8 cellular contexts compared by ENCODE assay signal in the genomic region with DNA sequence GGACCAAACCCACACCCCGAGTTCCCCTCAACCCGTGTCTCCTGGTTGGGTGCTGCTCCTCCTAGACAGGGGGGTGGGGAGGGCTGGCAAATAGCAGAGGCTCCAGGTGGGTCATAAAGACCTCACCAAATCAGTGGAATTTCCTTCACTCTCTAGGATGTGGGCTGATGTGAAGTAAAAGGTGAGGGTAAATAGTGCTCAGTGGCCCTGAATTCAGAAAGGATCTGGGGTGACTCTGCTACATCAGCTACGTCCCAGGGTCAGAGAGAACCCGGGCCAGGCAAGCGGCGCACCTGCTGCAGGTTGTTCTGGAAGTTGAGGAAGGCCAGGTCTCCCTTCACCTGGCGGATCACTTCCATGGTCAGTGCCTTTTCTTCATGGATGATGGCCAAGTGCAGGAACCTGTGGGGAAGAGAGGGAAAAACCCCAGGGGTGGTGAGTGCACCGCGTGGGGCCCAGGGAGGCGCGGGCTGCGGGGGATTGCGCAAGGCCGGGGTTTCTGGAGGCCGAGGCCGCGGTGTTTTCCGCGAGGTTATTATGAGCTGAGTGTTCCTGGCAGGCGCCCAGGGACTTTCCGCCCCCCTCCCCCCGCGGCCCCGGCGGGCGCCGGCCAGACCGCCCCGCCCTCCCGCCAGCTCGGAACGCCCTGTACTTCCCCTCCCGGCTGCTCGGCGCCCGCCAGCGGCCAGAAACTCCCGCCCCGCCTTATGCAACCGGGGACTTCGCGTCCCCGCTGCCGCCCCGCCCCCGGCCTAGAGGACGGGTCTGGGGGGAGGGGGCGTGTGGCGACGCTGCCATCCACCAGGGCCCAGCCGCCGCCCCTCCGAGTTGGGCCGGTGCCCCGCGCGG. TPM values are rescaled to one million over a fixed set of nuclear protein-coding genes. Genes with fewer than 3 reads are reported as not detected.
A peak's percentile ranks its signal among the peaks of the same experiment; 100 is the strongest.
DNase-seq lines count a peak whose midpoint lies in the region; ATAC-seq and TF ChIP-seq lines count a peak whose summit lies in the region.

No MANE protein-coding gene starts in this region.

- H3K4me3 ChIP-seq in HUES6 (ENCODE audit: low read depth, low read length) = peak overlapping the region; percentile 98
- peak overlapping the region; percentile 58 for H3K4me3 ChIP-seq in endocrine pancreas (ENCODE audit: control insufficient read depth, insufficient read depth, low read length)
- peak overlapping the region; percentile 82 for H3K4me3 ChIP-seq in mesodermal cell (ENCODE audit: extremely low read depth, insufficient read depth, low read length, poor library complexity, severe bottlenecking)

- no peaks in the 10 kb centered on the region for H3K9me3 Mint-ChIP-seq in Calu3 (ENCODE audit: low read depth, unreplicated experiment)

- peaks cover 38% of the 10 kb centered on the region for H3K36me3 ChIP-seq in HUES6 (ENCODE audit: control insufficient read depth, insufficient read depth, low read length)
- peaks cover 10% of the 10 kb centered on the region for H3K36me3 ChIP-seq in endocrine pancreas (ENCODE audit: control insufficient read depth, insufficient read depth, low read length)
- H3K36me3 ChIP-seq in mesodermal cell (ENCODE audit: control insufficient read depth, insufficient read depth, low read length) = peaks cover 38% of the 10 kb centered on the region

- H3K9ac ChIP-seq in HUES6 (ENCODE audit: low read length) = peak overlapping the region; percentile 99
- H3K9ac ChIP-seq in endocrine pancreas (ENCODE audit: control insufficient read depth, insufficient read depth, low read length) = peak overlapping the region; percentile 79

- no peaks in the 10 kb centered on the region for H3K9me3 ChIP-seq in HUES6 (ENCODE audit: control insufficient read depth, insufficient read depth, low read depth, low read length)
- no peaks in the 10 kb centered on the region for H3K9me3 ChIP-seq in endocrine pancreas (ENCODE audit: control insufficient read depth, low read length)
- H3K9me3 ChIP-seq in mesodermal cell (ENCODE audit: control insufficient read depth, low read length) = no peaks in the 10 kb centered on the region

- H3K4me1 ChIP-seq in HUES6 (ENCODE audit: control insufficient read depth, insufficient read depth, low read length) = peaks cover 38% of the 10 kb centered on the region
- H3K4me1 ChIP-seq in endocrine pancreas (ENCODE audit: control insufficient read depth, insufficient read depth, low read length) = peaks cover 14% of the 10 kb centered on the region
- H3K4me1 ChIP-seq in mesodermal cell (ENCODE audit: control insufficient read depth, insufficient read depth, low read length, poor library complexity, severe bottlenecking) = peaks cover 19% of the 10 kb centered on the region

- BruUV-seq in Calu3 (replicated peaks; lab: Mats Ljungman, UMichigan) = no TSS peak

- ATAC-seq in GM21447 (IDR thresholded peaks at IDR 0.05; ENCODE audit: unreplicated experiment) = peak; percentile 42

- H3K4me1 Mint-ChIP-seq in Calu3 (ENCODE audit: low read depth, unreplicated experiment) = peaks cover 34% of the 10 kb centered on the region

- peak overlapping the region; percentile 96 for H3K27ac Mint-ChIP-seq in Calu3 (ENCODE audit: unreplicated experiment)

- H3K4me3 Mint-ChIP-seq in Calu3 (ENCODE audit: low read depth, unreplicated experiment) = peak overlapping the region; percentile 93

- H3K27me3 ChIP-seq in HUES6 (ENCODE audit: control insufficient read depth, insufficient read depth, low read length) (no peaks in the 10 kb centered on the region), endocrine pancreas (ENCODE audit: control insufficient read depth, insufficient read depth, low read length) (no peaks in the 10 kb centered on the region)

- H3K27ac ChIP-seq in HUES6 (ENCODE audit: low read depth, low read length) (peak overlapping the region; percentile 30; the same call in 1 of the 2 replicates), mesodermal cell (ENCODE audit: low read depth, low read length, severe bottlenecking) (peak overlapping the region; percentile 92)

- H3K27me3 Mint-ChIP-seq in Calu3 (ENCODE audit: unreplicated experiment) = no peaks in the 10 kb centered on the region

- H3K36me3 Mint-ChIP-seq in Calu3 (ENCODE audit: insufficient read depth, unreplicated experiment) = peaks cover 67% of the 10 kb centered on the region

- intact Hi-C loops in Calu3 (cut with micrococcal nuclease; ENCODE audit: unreplicated experiment) = loop anchor here (2.0 kb wide), 1 partner anchor 71 kb away; no protein-coding TSS in a partner anchor

- TF ChIP-seq CTCF in Calu3 (IDR thresholded peaks at IDR 0.05; ENCODE audit: unreplicated experiment) = no peak

- peak; percentile 97 for DNase-seq in Calu3
- peak; percentile 91 for DNase-seq in NOMO-1 treated with dmso at 0.1 percent for 144 hours (lab: John Stamatoyannopoulos, UW; ENCODE audit: unreplicated experiment)
- peak; percentile 86 for DNase-seq in activated CD8-positive, alpha-beta memory T cell treated with anti-CD3 and anti-CD28 coated beads, Interleukin-2, amount 50 U/mL, for 1 hour (ENCODE audit: extremely low read depth)
- peak; percentile 91 for DNase-seq in stimulated activated CD8-positive, alpha-beta memory T cell treated with anti-CD3 and anti-CD28 coated beads, Interleukin-15, amount 100 ng/mL, for 1 hour (ENCODE audit: low read depth)

- CTCF ChIA-PET in Calu3 (lab: Charles Lee) = interaction anchor here (0.6 to 2.6 kb wide), 10 partner anchors 8 to 189 kb away, joined by 3 to 8 read pairs (median 4); a partner anchor contains a TSS

- WGBS in mesodermal cell (ENCODE audit: insufficient coverage in 2 of 2), 2 experiments = 7% methylated on average over 31 to 42 of the region's 57 CpGs

RNA-seq across cellular contexts. Expression of a gene that starts 0.9 kb away (rescaled TPM):
- total RNA-seq in Calu3 (2022) = 111 TPM in 2 replicates
- polyA plus RNA-seq in mesodermal cell (2013, experiment 1 of 2) = 51.8 TPM
- 46.6 TPM for polyA plus RNA-seq in mesodermal cell (2013, experiment 2 of 2)

Comparison
In these comparisons a context has a peak if more than half of its experiments do, and no peak if none do; other contexts are left out.
1. Peak in every context shown above with its lines: DNase-seq, ATAC-seq, H3K4me3 ChIP-seq and H3K27ac ChIP-seq.